In the genomic region with DNA sequence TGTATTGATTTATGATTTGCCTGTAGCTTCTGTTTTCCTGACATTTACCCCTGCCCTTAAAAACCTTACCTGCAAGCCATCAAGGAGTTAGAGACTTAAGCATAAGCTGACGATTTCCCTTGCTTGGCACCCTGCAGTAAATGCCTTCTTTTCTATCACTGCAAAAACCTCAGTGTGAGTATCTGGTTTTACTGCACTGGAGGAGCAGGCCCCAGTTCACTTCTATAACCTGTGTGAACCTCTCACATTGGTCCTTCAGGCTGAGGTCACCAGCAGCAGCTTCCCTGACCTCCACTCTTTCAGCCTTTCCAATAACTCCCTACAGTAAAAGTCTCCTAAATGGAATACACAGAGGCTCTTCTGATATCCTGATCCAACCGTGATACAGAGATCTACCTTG, we compare ENCODE assay signal across 26 cellular contexts. TPM values are rescaled to one million over a fixed set of nuclear protein-coding genes. Genes with fewer than 3 reads are reported as not detected.
"Had no signal": no experiment of that assay in that cellular context is flagged by ENCODE, and none has a peak within 500 bp of the region (broad histone marks: within the 10 kb centered on the region; RNA-seq: fewer than 3 reads in every experiment).

No MANE protein-coding gene starts in this region.

- H3K36me3 ChIP-seq: gastroesophageal sphincter, heart left ventricle, left lung, pancreas, sigmoid colon, stomach, thyroid gland had no signal

- H3K27me3 ChIP-seq: foreskin keratinocyte, heart left ventricle, pancreas, sigmoid colon, thyroid gland had no signal

- H3K9me3 Mint-ChIP-seq: naive thymus-derived CD4-positive, alpha-beta T cell; nephron progenitor cell; stimulated activated effector memory CD8-positive, alpha-beta T cell treated with anti-CD3 and anti-CD28 coated beads, Interleukin-12 subunit alpha, Interleukin-12 subunit beta, amount 100 ng/mL, for 72 hours had no signal

- DNase-seq: cerebellar nuclear complex; cortex of kidney; dorsolateral prefrontal cortex; effector CD4-positive, alpha-beta T cell; foreskin keratinocyte; heart left ventricle; hippocampal formation; left cardiac atrium; left lung; mesenchymal stem cell; midbrain; naive thymus-derived CD4-positive, alpha-beta T cell; pancreas; sigmoid colon; stimulated activated CD4-positive, alpha-beta T cell treated with anti-CD3 and anti-CD28 coated beads, Interleukin-2, amount 100 ng/mL, for 24 hours; stimulated activated CD4-positive, alpha-beta T cell treated with anti-CD3 and anti-CD28 coated beads, Interleukin-4, amount 100 ng/mL, for 24 hours; stimulated activated naive CD4-positive, alpha-beta T cell treated with Interleukin-2 at 50 U/mL for 16 hours; stomach; thyroid gland; trophoblast cell had no signal

- H3K27ac Mint-ChIP-seq: naive thymus-derived CD4-positive, alpha-beta T cell; stimulated activated effector memory CD8-positive, alpha-beta T cell treated with anti-CD3 and anti-CD28 coated beads, Interleukin-12 subunit alpha, Interleukin-12 subunit beta, amount 100 ng/mL, for 72 hours had no signal

- H3K9me3 ChIP-seq: gastroesophageal sphincter, heart left ventricle, left lung, pancreas, sigmoid colon, stomach, thyroid gland had no signal

- H3K4me3 Mint-ChIP-seq: naive thymus-derived CD4-positive, alpha-beta T cell; stimulated activated effector memory CD8-positive, alpha-beta T cell treated with anti-CD3 and anti-CD28 coated beads, Interleukin-12 subunit alpha, Interleukin-12 subunit beta, amount 100 ng/mL, for 72 hours had no signal

- H3K4me3 ChIP-seq: dorsolateral prefrontal cortex, gastroesophageal sphincter, heart left ventricle, left lung, pancreas, sigmoid colon, stomach, thyroid gland had no signal

- FAIRE-seq: islet of Langerhans, pancreas had no signal

- H3K4me1 ChIP-seq: gastroesophageal sphincter, pancreas, sigmoid colon, stomach, thyroid gland had no signal

- H3K36me3 Mint-ChIP-seq: stimulated activated effector memory CD8-positive, alpha-beta T cell treated with anti-CD3 and anti-CD28 coated beads, Interleukin-12 subunit alpha, Interleukin-12 subunit beta, amount 100 ng/mL, for 72 hours had no signal

- H3K27ac ChIP-seq: dorsolateral prefrontal cortex, epithelial cell of prostate, foreskin keratinocyte, gastroesophageal sphincter, left lung, pancreas, sigmoid colon, stomach, thyroid gland had no signal

- ATAC-seq: esophagus mucosa; foreskin keratinocyte; gastroesophageal sphincter; heart left ventricle; left cardiac atrium; left lung; naive thymus-derived CD4-positive, alpha-beta T cell; stimulated activated effector memory CD8-positive, alpha-beta T cell treated with anti-CD3 and anti-CD28 coated beads, Interleukin-12 subunit alpha, Interleukin-12 subunit beta, amount 100 ng/mL, for 72 hours had no signal

- H3K4me1 Mint-ChIP-seq: stimulated activated effector memory CD8-positive, alpha-beta T cell treated with anti-CD3 and anti-CD28 coated beads, Interleukin-12 subunit alpha, Interleukin-12 subunit beta, amount 100 ng/mL, for 72 hours had no signal

RNA-seq across cellular contexts. Expression of gene GPNMB, which starts 34.2 kb away (rescaled TPM):
- polyA plus RNA-seq: naive thymus-derived CD4-positive, alpha-beta T cell had no signal
